ENCODE assay signal across 1 cellular context in the genomic region with DNA sequence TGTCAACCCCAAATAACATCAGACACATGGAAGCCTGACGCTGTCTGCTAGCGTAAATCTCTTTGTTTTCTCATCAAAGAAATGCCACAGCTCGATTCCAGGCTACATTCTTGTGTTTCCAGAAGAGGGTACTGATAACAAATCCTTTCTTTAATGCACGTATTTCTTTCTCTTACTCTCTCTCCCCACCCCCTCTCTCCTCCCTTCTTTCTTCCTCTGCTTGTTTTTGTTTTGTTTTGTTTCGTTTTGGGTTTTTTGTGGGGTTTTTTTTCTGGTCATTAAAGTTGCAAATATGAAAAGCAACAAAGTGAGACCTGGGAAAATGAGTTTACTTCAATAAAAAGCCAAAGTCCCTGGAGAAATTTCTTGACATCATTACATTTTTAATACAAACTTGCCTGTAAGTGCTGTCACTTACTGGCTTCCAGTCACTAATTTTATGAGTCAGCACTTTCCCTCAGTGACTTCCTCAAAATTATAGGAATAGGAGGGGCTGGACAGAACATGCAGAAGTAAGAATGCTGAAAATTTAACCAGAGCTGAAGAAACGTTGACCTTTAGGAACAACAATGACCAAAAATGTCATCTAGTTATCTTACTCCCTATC.
A peak's percentile ranks its signal among the peaks of the same experiment; 100 is the strongest.
TF ChIP-seq lines count a peak whose summit lies in the region.

No MANE protein-coding gene starts in this region.

TF ChIP-seq in K562, 482 proteins besides CTCF, POLR2A, EP300 and RAD21 (continued from another document and continues in another):
- TF ChIP-seq, protein P1, sequence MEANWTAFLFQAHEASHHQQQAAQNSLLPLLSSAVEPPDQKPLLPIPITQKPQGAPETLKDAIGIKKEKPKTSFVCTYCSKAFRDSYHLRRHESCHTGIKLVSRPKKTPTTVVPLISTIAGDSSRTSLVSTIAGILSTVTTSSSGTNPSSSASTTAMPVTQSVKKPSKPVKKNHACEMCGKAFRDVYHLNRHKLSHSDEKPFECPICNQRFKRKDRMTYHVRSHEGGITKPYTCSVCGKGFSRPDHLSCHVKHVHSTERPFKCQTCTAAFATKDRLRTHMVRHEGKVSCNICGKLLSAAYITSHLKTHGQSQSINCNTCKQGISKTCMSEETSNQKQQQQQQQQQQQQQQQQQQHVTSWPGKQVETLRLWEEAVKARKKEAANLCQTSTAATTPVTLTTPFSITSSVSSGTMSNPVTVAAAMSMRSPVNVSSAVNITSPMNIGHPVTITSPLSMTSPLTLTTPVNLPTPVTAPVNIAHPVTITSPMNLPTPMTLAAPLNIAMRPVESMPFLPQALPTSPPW (CRISPR knock-in tag; IDR thresholded peaks at IDR 0.05) = peak; percentile 56
- TF ChIP-seq SP1 (CRISPR knock-in tag; IDR thresholded peaks at IDR 0.05) (no peak), RCOR1 (IDR thresholded peaks at IDR 0.05; ENCODE audit: borderline replicate concordance in 1 of 2, low read depth in 2 of 2, low read length in 2 of 2) (no peak), BRD9 (IDR thresholded peaks at IDR 0.05; ENCODE audit: low read depth, partially characterized antibody) (peak; percentile 91), HEY1 (CRISPR knock-in tag; IDR thresholded peaks at IDR 0.05; ENCODE audit: borderline replicate concordance) (no peak), ZNF124 (CRISPR knock-in tag; IDR thresholded peaks at IDR 0.05) (no peak), ASH1L (IDR thresholded peaks at IDR 0.05; ENCODE audit: borderline replicate concordance, low read depth, partially characterized antibody) (no peak), ZNF589 (CRISPR knock-in tag; IDR thresholded peaks at IDR 0.05; ENCODE audit: low read depth) (0 out of 2 replicates have a peak, but pooled peaks have one; percentile 55), MEIS2 (IDR thresholded peaks at IDR 0.05; ENCODE audit: partially characterized antibody) (peak; percentile 4), XRCC3 (IDR thresholded peaks at IDR 0.05) (no peak), POLR2H (tag; IDR thresholded peaks at IDR 0.05; ENCODE audit: low read depth) (peak; percentile 37; the same call in 1 of the 2 replicates), SNIP1 (IDR thresholded peaks at IDR 0.05; ENCODE audit: low read depth) (0 out of 2 replicates have a peak, but pooled peaks have one; percentile 28), MAFF (IDR thresholded peaks at IDR 0.05; ENCODE audit: low read length) (peak; percentile 99), TCFL5 (CRISPR knock-in tag; conservative IDR thresholded peaks at IDR 0.05) (no peak), SMARCC2 (IDR thresholded peaks at IDR 0.05; ENCODE audit: low read depth) (peak; percentile 66; the same call in 1 of the 2 replicates), RBM22 (IDR thresholded peaks at IDR 0.05; ENCODE audit: low read depth, low read length, poor library complexity, severe bottlenecking) (no peak), MAFK (IDR thresholded peaks at IDR 0.05; ENCODE audit: low read length) (peak; percentile 99), C11orf30 (IDR thresholded peaks at IDR 0.05; ENCODE audit: low read depth) (peak; percentile 99), PHTF2 (CRISPR knock-in tag; IDR thresholded peaks at IDR 0.05) (no peak), CBFA2T2 (conservative IDR thresholded peaks at IDR 0.05) (no peak), OTX1 (CRISPR knock-in tag; IDR thresholded peaks at IDR 0.05) (no peak), PHB (CRISPR knock-in tag; IDR thresholded peaks at IDR 0.05) (no peak), GTF2E2 (tag; IDR thresholded peaks at IDR 0.05) (no peak; the same call in 1 of the 2 replicates)
- TF ChIP-seq, protein P2, sequence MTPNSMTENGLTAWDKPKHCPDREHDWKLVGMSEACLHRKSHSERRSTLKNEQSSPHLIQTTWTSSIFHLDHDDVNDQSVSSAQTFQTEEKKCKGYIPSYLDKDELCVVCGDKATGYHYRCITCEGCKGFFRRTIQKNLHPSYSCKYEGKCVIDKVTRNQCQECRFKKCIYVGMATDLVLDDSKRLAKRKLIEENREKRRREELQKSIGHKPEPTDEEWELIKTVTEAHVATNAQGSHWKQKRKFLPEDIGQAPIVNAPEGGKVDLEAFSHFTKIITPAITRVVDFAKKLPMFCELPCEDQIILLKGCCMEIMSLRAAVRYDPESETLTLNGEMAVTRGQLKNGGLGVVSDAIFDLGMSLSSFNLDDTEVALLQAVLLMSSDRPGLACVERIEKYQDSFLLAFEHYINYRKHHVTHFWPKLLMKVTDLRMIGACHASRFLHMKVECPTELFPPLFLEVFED (CRISPR knock-in tag; conservative IDR thresholded peaks at IDR 0.05) = 0 out of 2 replicates have a peak, but pooled peaks have one; percentile 7
- TF ChIP-seq, protein P3, sequence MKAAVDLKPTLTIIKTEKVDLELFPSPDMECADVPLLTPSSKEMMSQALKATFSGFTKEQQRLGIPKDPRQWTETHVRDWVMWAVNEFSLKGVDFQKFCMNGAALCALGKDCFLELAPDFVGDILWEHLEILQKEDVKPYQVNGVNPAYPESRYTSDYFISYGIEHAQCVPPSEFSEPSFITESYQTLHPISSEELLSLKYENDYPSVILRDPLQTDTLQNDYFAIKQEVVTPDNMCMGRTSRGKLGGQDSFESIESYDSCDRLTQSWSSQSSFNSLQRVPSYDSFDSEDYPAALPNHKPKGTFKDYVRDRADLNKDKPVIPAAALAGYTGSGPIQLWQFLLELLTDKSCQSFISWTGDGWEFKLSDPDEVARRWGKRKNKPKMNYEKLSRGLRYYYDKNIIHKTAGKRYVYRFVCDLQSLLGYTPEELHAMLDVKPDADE (conservative IDR thresholded peaks at IDR 0.05; ENCODE audit: control insufficient read depth, low read depth, low read length) = no peak
- TF ChIP-seq, protein P4, sequence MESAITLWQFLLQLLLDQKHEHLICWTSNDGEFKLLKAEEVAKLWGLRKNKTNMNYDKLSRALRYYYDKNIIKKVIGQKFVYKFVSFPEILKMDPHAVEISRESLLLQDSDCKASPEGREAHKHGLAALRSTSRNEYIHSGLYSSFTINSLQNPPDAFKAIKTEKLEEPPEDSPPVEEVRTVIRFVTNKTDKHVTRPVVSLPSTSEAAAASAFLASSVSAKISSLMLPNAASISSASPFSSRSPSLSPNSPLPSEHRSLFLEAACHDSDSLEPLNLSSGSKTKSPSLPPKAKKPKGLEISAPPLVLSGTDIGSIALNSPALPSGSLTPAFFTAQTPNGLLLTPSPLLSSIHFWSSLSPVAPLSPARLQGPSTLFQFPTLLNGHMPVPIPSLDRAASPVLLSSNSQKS (CRISPR knock-in tag; IDR thresholded peaks at IDR 0.05) = no peak
- TF ChIP-seq, protein P5, sequence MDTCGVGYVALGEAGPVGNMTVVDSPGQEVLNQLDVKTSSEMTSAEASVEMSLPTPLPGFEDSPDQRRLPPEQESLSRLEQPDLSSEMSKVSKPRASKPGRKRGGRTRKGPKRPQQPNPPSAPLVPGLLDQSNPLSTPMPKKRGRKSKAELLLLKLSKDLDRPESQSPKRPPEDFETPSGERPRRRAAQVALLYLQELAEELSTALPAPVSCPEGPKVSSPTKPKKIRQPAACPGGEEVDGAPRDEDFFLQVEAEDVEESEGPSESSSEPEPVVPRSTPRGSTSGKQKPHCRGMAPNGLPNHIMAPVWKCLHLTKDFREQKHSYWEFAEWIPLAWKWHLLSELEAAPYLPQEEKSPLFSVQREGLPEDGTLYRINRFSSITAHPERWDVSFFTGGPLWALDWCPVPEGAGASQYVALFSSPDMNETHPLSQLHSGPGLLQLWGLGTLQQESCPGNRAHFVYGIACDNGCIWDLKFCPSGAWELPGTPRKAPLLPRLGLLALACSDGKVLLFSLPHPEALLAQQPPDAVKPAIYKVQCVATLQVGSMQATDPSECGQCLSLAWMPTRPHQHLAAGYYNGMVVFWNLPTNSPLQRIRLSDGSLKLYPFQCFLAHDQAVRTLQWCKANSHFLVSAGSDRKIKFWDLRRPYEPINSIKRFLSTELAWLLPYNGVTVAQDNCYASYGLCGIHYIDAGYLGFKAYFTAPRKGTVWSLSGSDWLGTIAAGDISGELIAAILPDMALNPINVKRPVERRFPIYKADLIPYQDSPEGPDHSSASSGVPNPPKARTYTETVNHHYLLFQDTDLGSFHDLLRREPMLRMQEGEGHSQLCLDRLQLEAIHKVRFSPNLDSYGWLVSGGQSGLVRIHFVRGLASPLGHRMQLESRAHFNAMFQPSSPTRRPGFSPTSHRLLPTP (IDR thresholded peaks at IDR 0.05; ENCODE audit: borderline replicate concordance, extremely low read depth, insufficient read length) = no peak
- TF ChIP-seq, protein P6, sequence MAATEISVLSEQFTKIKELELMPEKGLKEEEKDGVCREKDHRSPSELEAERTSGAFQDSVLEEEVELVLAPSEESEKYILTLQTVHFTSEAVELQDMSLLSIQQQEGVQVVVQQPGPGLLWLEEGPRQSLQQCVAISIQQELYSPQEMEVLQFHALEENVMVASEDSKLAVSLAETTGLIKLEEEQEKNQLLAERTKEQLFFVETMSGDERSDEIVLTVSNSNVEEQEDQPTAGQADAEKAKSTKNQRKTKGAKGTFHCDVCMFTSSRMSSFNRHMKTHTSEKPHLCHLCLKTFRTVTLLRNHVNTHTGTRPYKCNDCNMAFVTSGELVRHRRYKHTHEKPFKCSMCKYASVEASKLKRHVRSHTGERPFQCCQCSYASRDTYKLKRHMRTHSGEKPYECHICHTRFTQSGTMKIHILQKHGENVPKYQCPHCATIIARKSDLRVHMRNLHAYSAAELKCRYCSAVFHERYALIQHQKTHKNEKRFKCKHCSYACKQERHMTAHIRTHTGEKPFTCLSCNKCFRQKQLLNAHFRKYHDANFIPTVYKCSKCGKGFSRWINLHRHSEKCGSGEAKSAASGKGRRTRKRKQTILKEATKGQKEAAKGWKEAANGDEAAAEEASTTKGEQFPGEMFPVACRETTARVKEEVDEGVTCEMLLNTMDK (IDR thresholded peaks at IDR 0.05; ENCODE audit: borderline replicate concordance, insufficient read depth, low read depth, low read length, poor library complexity, severe bottlenecking) = no peak
- TF ChIP-seq, protein P7, sequence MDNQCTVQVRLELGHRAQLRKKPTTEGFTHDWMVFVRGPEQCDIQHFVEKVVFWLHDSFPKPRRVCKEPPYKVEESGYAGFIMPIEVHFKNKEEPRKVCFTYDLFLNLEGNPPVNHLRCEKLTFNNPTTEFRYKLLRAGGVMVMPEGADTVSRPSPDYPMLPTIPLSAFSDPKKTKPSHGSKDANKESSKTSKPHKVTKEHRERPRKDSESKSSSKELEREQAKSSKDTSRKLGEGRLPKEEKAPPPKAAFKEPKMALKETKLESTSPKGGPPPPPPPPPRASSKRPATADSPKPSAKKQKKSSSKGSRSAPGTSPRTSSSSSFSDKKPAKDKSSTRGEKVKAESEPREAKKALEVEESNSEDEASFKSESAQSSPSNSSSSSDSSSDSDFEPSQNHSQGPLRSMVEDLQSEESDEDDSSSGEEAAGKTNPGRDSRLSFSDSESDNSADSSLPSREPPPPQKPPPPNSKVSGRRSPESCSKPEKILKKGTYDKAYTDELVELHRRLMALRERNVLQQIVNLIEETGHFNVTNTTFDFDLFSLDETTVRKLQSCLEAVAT (IDR thresholded peaks at IDR 0.05) = peak; percentile 69 to 82; a peak in 2 of 4 replicates
- TF ChIP-seq, protein P8, sequence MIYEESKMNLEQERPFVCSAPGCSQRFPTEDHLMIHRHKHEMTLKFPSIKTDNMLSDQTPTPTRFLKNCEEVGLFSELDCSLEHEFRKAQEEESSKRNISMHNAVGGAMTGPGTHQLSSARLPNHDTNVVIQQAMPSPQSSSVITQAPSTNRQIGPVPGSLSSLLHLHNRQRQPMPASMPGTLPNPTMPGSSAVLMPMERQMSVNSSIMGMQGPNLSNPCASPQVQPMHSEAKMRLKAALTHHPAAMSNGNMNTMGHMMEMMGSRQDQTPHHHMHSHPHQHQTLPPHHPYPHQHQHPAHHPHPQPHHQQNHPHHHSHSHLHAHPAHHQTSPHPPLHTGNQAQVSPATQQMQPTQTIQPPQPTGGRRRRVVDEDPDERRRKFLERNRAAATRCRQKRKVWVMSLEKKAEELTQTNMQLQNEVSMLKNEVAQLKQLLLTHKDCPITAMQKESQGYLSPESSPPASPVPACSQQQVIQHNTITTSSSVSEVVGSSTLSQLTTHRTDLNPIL (CRISPR knock-in tag; IDR thresholded peaks at IDR 0.05) = no peak
- TF ChIP-seq, protein P9, sequence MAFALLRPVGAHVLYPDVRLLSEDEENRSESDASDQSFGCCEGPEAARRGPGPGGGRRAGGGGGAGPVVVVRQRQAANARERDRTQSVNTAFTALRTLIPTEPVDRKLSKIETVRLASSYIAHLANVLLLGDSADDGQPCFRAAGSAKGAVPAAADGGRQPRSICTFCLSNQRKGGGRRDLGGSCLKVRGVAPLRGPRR (CRISPR knock-in tag; IDR thresholded peaks at IDR 0.05) = no peak
- TF ChIP-seq, protein P10, sequence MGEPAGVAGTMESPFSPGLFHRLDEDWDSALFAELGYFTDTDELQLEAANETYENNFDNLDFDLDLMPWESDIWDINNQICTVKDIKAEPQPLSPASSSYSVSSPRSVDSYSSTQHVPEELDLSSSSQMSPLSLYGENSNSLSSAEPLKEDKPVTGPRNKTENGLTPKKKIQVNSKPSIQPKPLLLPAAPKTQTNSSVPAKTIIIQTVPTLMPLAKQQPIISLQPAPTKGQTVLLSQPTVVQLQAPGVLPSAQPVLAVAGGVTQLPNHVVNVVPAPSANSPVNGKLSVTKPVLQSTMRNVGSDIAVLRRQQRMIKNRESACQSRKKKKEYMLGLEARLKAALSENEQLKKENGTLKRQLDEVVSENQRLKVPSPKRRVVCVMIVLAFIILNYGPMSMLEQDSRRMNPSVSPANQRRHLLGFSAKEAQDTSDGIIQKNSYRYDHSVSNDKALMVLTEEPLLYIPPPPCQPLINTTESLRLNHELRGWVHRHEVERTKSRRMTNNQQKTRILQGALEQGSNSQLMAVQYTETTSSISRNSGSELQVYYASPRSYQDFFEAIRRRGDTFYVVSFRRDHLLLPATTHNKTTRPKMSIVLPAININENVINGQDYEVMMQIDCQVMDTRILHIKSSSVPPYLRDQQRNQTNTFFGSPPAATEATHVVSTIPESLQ (CRISPR knock-in tag; IDR thresholded peaks at IDR 0.05) = no peak
